In the genomic region with DNA sequence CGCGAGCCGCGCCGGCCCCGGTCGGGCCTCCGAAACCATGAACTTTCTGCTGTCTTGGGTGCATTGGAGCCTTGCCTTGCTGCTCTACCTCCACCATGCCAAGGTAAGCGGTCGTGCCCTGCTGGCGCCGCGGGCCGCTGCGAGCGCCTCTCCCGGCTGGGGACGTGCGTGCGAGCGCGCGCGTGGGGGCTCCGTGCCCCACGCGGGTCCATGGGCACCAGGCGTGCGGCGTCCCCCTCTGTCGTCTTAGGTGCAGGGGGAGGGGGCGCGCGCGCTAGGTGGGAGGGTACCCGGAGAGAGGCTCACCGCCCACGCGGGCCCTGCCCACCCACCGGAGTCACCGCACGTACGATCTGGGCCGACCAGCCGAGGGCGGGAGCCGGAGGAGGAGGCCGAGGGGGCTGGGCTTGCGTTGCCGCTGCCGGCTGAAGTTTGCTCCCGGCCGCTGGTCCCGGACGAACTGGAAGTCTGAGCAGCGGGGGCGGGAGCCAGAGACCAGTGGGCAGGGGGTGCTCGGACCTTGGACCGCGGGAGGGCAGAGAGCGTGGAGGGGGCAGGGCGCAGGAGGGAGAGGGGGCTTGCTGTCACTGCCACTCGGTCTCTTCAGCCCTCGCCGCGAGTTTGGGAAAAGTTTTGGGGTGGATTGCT, we compare ENCODE assay signal across 1 cellular context.
A peak's percentile ranks its signal among the peaks of the same experiment; 100 is the strongest.
TF ChIP-seq lines count a peak whose summit lies in the region.

No MANE protein-coding gene starts in this region.

TF ChIP-seq in HepG2, 621 proteins besides CTCF, POLR2A, EP300 and RAD21 (continued from another document and continues in another):
- no peak for TF ChIP-seq HNF1B (CRISPR knock-in tag; IDR thresholded peaks at IDR 0.05)
- TF ChIP-seq MEF2D (CRISPR knock-in tag; IDR thresholded peaks at IDR 0.05) = 0 out of 2 replicates have a peak, but pooled peaks have one; percentile 58
- TF ChIP-seq, protein P1, sequence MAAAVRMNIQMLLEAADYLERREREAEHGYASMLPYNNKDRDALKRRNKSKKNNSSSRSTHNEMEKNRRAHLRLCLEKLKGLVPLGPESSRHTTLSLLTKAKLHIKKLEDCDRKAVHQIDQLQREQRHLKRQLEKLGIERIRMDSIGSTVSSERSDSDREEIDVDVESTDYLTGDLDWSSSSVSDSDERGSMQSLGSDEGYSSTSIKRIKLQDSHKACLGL (CRISPR knock-in tag; IDR thresholded peaks at IDR 0.05) = no peak
- peak; percentile 91 for TF ChIP-seq PAF1 (CRISPR knock-in tag; IDR thresholded peaks at IDR 0.05)
- no peak for TF ChIP-seq ATF5 (CRISPR knock-in tag; IDR thresholded peaks at IDR 0.05; ENCODE audit: low read depth)
- peak; percentile 68; the same call in 1 of the 2 replicates for TF ChIP-seq ZBTB20 (CRISPR knock-in tag; IDR thresholded peaks at IDR 0.05; ENCODE audit: borderline replicate concordance, low read depth)
- TF ChIP-seq RBAK (CRISPR knock-in tag; IDR thresholded peaks at IDR 0.05) = 0 out of 2 replicates have a peak, but pooled peaks have one; percentile 43
- TF ChIP-seq ZBTB44 (CRISPR knock-in tag; IDR thresholded peaks at IDR 0.05) = 0 out of 2 replicates have a peak, but pooled peaks have one; percentile 55
- TF ChIP-seq ARHGAP35 (CRISPR knock-in tag; IDR thresholded peaks at IDR 0.05; ENCODE audit: borderline replicate concordance) = peak; percentile 61
- TF ChIP-seq SMAD3 (CRISPR knock-in tag; IDR thresholded peaks at IDR 0.05) = no peak
- no peak for TF ChIP-seq SRY (CRISPR knock-in tag; IDR thresholded peaks at IDR 0.05)
- TF ChIP-seq FOXP4 (CRISPR knock-in tag; IDR thresholded peaks at IDR 0.05) = peak; percentile 75
- peak; percentile 34; the same call in 1 of the 2 replicates for TF ChIP-seq ZMYM2 (CRISPR knock-in tag; IDR thresholded peaks at IDR 0.05)
- no peak; the same call in 1 of the 2 replicates for TF ChIP-seq HMG20A (CRISPR knock-in tag; IDR thresholded peaks at IDR 0.05; ENCODE audit: borderline replicate concordance)
- no peak for TF ChIP-seq RORA (CRISPR knock-in tag; IDR thresholded peaks at IDR 0.05)
- TF ChIP-seq ZNF34 (CRISPR knock-in tag; IDR thresholded peaks at IDR 0.05; ENCODE audit: borderline replicate concordance) = no peak
- no peak for TF ChIP-seq ZNF7 (CRISPR knock-in tag; IDR thresholded peaks at IDR 0.05)
- TF ChIP-seq MLX (CRISPR knock-in tag; IDR thresholded peaks at IDR 0.05) = no peak
- TF ChIP-seq MYC (CRISPR knock-in tag; IDR thresholded peaks at IDR 0.05; ENCODE audit: borderline replicate concordance) = peak; percentile 88
- TF ChIP-seq PPARG (CRISPR knock-in tag; conservative IDR thresholded peaks at IDR 0.05) = no peak; the same call in 1 of the 2 replicates
- TF ChIP-seq ZNF550 (CRISPR knock-in tag; IDR thresholded peaks at IDR 0.05; ENCODE audit: borderline replicate concordance) = 0 out of 2 replicates have a peak, but pooled peaks have one; percentile 45
- TF ChIP-seq ZSCAN20 (CRISPR knock-in tag; IDR thresholded peaks at IDR 0.05; ENCODE audit: borderline replicate concordance) = no peak
- TF ChIP-seq, protein P2, sequence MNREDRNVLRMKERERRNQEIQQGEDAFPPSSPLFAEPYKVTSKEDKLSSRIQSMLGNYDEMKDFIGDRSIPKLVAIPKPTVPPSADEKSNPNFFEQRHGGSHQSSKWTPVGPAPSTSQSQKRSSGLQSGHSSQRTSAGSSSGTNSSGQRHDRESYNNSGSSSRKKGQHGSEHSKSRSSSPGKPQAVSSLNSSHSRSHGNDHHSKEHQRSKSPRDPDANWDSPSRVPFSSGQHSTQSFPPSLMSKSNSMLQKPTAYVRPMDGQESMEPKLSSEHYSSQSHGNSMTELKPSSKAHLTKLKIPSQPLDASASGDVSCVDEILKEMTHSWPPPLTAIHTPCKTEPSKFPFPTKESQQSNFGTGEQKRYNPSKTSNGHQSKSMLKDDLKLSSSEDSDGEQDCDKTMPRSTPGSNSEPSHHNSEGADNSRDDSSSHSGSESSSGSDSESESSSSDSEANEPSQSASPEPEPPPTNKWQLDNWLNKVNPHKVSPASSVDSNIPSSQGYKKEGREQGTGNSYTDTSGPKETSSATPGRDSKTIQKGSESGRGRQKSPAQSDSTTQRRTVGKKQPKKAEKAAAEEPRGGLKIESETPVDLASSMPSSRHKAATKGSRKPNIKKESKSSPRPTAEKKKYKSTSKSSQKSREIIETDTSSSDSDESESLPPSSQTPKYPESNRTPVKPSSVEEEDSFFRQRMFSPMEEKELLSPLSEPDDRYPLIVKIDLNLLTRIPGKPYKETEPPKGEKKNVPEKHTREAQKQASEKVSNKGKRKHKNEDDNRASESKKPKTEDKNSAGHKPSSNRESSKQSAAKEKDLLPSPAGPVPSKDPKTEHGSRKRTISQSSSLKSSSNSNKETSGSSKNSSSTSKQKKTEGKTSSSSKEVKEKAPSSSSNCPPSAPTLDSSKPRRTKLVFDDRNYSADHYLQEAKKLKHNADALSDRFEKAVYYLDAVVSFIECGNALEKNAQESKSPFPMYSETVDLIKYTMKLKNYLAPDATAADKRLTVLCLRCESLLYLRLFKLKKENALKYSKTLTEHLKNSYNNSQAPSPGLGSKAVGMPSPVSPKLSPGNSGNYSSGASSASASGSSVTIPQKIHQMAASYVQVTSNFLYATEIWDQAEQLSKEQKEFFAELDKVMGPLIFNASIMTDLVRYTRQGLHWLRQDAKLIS (CRISPR knock-in tag; IDR thresholded peaks at IDR 0.05) = peak; percentile 96
- 0 out of 2 replicates have a peak, but pooled peaks have one; percentile 36 for TF ChIP-seq ZNF749 (CRISPR knock-in tag; IDR thresholded peaks at IDR 0.05; ENCODE audit: borderline replicate concordance)
- 0 out of 2 replicates have a peak, but pooled peaks have one; percentile 33 for TF ChIP-seq ZNF546 (CRISPR knock-in tag; conservative IDR thresholded peaks at IDR 0.05)
- 0 out of 2 replicates have a peak, but pooled peaks have one; percentile 64 for TF ChIP-seq ZNF761 (CRISPR knock-in tag; conservative IDR thresholded peaks at IDR 0.05)
- no peak; the same call in 1 of the 2 replicates for TF ChIP-seq KLF15 (CRISPR knock-in tag; IDR thresholded peaks at IDR 0.05; ENCODE audit: borderline replicate concordance)
- TF ChIP-seq RAD51 (IDR thresholded peaks at IDR 0.05; ENCODE audit: borderline replicate concordance) = no peak
- TF ChIP-seq, protein P3, sequence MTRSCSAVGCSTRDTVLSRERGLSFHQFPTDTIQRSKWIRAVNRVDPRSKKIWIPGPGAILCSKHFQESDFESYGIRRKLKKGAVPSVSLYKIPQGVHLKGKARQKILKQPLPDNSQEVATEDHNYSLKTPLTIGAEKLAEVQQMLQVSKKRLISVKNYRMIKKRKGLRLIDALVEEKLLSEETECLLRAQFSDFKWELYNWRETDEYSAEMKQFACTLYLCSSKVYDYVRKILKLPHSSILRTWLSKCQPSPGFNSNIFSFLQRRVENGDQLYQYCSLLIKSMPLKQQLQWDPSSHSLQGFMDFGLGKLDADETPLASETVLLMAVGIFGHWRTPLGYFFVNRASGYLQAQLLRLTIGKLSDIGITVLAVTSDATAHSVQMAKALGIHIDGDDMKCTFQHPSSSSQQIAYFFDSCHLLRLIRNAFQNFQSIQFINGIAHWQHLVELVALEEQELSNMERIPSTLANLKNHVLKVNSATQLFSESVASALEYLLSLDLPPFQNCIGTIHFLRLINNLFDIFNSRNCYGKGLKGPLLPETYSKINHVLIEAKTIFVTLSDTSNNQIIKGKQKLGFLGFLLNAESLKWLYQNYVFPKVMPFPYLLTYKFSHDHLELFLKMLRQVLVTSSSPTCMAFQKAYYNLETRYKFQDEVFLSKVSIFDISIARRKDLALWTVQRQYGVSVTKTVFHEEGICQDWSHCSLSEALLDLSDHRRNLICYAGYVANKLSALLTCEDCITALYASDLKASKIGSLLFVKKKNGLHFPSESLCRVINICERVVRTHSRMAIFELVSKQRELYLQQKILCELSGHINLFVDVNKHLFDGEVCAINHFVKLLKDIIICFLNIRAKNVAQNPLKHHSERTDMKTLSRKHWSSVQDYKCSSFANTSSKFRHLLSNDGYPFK (CRISPR knock-in tag; IDR thresholded peaks at IDR 0.05; ENCODE audit: borderline replicate concordance) = peak; percentile 44; the same call in 1 of the 2 replicates
- TF ChIP-seq ZNF567 (CRISPR knock-in tag; IDR thresholded peaks at IDR 0.05; ENCODE audit: borderline replicate concordance) = 0 out of 2 replicates have a peak, but pooled peaks have one; percentile 87
- TF ChIP-seq CBX5 (CRISPR knock-in tag; IDR thresholded peaks at IDR 0.05; ENCODE audit: borderline replicate concordance) = peak; percentile 55; the same call in 1 of the 2 replicates
- TF ChIP-seq IKZF4 (CRISPR knock-in tag; IDR thresholded peaks at IDR 0.05; ENCODE audit: borderline replicate concordance, low read depth, not compliant biosample characterization) = peak; percentile 80
- TF ChIP-seq RERE (CRISPR knock-in tag; IDR thresholded peaks at IDR 0.05; ENCODE audit: low read depth) = no peak
